ENCODE assay signal across 23 cellular contexts in genomic region chr2:233822781-233823730, GRCh38. TPM values are rescaled to one million over a fixed set of nuclear protein-coding genes. Genes with fewer than 3 reads are reported as not detected.
DNase-seq lines count a peak whose midpoint lies in the region; ATAC-seq, FAIRE-seq and TF ChIP-seq lines count a peak whose summit lies in the region.
"Had no signal": no experiment of that assay in that cellular context is flagged by ENCODE, and none has a peak within 500 bp of the region (broad histone marks: within the 10 kb centered on the region; RNA-seq: fewer than 3 reads in every experiment).

No MANE protein-coding gene starts in this region.

- no peaks in the 10 kb centered on the region for H3K9me3 ChIP-seq in BLaER1
- no peaks in the 10 kb centered on the region for H3K9me3 ChIP-seq in kidney (ENCODE audit: control insufficient read depth in 1 of 2, low read length in 2 of 2)
- H3K9me3 ChIP-seq in osteoblast (ENCODE audit: low read depth, low read length), result no peaks in the 10 kb centered on the region
- H3K9me3 ChIP-seq: Caco-2, neutrophil had no signal

- no peak for TF ChIP-seq CTCF in kidney (IDR thresholded peaks at IDR 0.05; ENCODE audit: borderline replicate concordance, extremely low read depth, insufficient read depth)
- no peak for TF ChIP-seq CTCF in osteoblast (IDR thresholded peaks at IDR 0.05; ENCODE audit: extremely low read depth, low read depth, low read length)

- H3K79me2 ChIP-seq in osteoblast (ENCODE audit: insufficient read depth, low read length), result no peaks in the 10 kb centered on the region

- H3K27ac ChIP-seq in BLaER1 (0 out of 2 replicates have a peak overlapping the region, but pooled peaks have one; percentile 14), kidney (ENCODE audit: low read depth in 2 of 2, low read length in 2 of 2) (no peak overlapping the region), osteoblast (ENCODE audit: low read depth, low read length) (no peak overlapping the region)
- H3K27ac ChIP-seq: epithelial cell of prostate, neutrophil, PC-9 had no signal

- H3K27me3 ChIP-seq in BLaER1 (no peaks in the 10 kb centered on the region), osteoblast (ENCODE audit: insufficient read depth, low read length) (peaks cover 3% of the 10 kb centered on the region)
- H3K27me3 ChIP-seq: neutrophil had no signal

- no peak overlapping the region for H3K4me3 ChIP-seq in BLaER1
- no peak overlapping the region for H3K4me3 ChIP-seq in kidney (ENCODE audit: low read length in 2 of 2)
- H3K4me3 ChIP-seq in osteoblast (ENCODE audit: insufficient read depth, low read length), result no peak overlapping the region
- H3K4me3 ChIP-seq: PC-9 had no signal

- H3K4me1 ChIP-seq in BLaER1, result peaks cover 27% of the 10 kb centered on the region
- no peaks in the 10 kb centered on the region for H3K4me1 ChIP-seq in kidney (ENCODE audit: control insufficient read depth in 1 of 2, insufficient read depth in 1 of 2, low read depth in 1 of 2, low read length in 2 of 2)
- no peaks in the 10 kb centered on the region for H3K4me1 ChIP-seq in osteoblast (ENCODE audit: insufficient read depth, low read length)
- H3K4me1 ChIP-seq: Caco-2 had no signal

- H3K9ac ChIP-seq in BLaER1, result no peak overlapping the region; the same call in 1 of the 2 replicates
- H3K9ac ChIP-seq in kidney (ENCODE audit: low read length in 2 of 2), result no peak overlapping the region

- H4K20me1 ChIP-seq in BLaER1 (no peaks in the 10 kb centered on the region), osteoblast (ENCODE audit: insufficient read depth, low read length) (no peaks in the 10 kb centered on the region)

- ATAC-seq in GM21526 (IDR thresholded peaks at IDR 0.05; ENCODE audit: low FRiP score, unreplicated experiment) (no peak), GM19452 (IDR thresholded peaks at IDR 0.05; ENCODE audit: unreplicated experiment) (no peak)
- ATAC-seq: activated naive CD8-positive, alpha-beta T cell treated with anti-CD3 and anti-CD28 coated beads, Interleukin-2, amount 50 U/mL, for 24 hours had no signal

- H3K36me3 ChIP-seq in BLaER1 (no peaks in the 10 kb centered on the region), kidney (ENCODE audit: control insufficient read depth in 1 of 2, insufficient read depth in 2 of 2, low read length in 2 of 2) (no peaks in the 10 kb centered on the region), osteoblast (ENCODE audit: insufficient read depth, low read length) (no peaks in the 10 kb centered on the region)
- H3K36me3 ChIP-seq: neutrophil had no signal

- FAIRE-seq in kidney (lab: Jason Lieb, UNC), result no peak
- FAIRE-seq: bronchial epithelial cell, frontal cortex had no signal

- intact Hi-C loops in kidney (cut with DNase I), result no loop called here

- DNase-seq in HuH-7 (ENCODE audit: low spot score), result peak; percentile 47
- DNase-seq in kidney, result peak; percentile 73
- peak; percentile 66 for DNase-seq in osteoblast (ENCODE audit: insufficient read length, low spot score, missing footprints)
- DNase-seq in amygdala (lab: John Stamatoyannopoulos, UW), result no peak
- no peak for DNase-seq in NCI-H82 (lab: John Stamatoyannopoulos, UW)
- DNase-seq: activated B cell treated with CpG ODN at 0.5 μM for 24 hours; activated naive CD8-positive, alpha-beta T cell treated with anti-CD3 and anti-CD28 coated beads, Interleukin-2, amount 50 U/mL, for 24 hours; Caco-2; HFFc6; kidney glomerular epithelial cell; NCI-H1417 treated with DMSO at 0.1 percent for 48 hours; NCI-H69; PC-9; stimulated activated naive CD4-positive, alpha-beta T cell had no signal

- no peak overlapping the region for H2AFZ ChIP-seq in osteoblast (ENCODE audit: low read length)
- H2AFZ ChIP-seq: PC-9 had no signal

- H3K4me2 ChIP-seq in BLaER1, result peak overlapping the region; percentile 49
- H3K4me2 ChIP-seq in osteoblast (ENCODE audit: insufficient read depth, low read length), result no peak overlapping the region
- H3K4me2 ChIP-seq: PC-9 had no signal

RNA-seq across cellular contexts. Expression of gene HJURP, which starts 31.3 kb away (rescaled TPM):
- 0.94 TPM for total RNA-seq in kidney
- polyA plus RNA-seq in kidney (ENCODE audit: insufficient read depth, low read depth, low replicate concordance), result not detected
- 2.9 and 3.5 TPM in 2 replicates for total RNA-seq in osteoblast

RNA-seq across cellular contexts. Expression of gene MROH2A, which starts 44.9 kb away (rescaled TPM):
- total RNA-seq in kidney, result not detected
- polyA plus RNA-seq in kidney (ENCODE audit: insufficient read depth, low read depth, low replicate concordance), result 1.8 TPM
- total RNA-seq in osteoblast, result not detected in 2 replicates
- total RNA-seq: activated B cell treated with CpG ODN at 0.5 μM for 24 hours; activated T-helper 1 cell treated with anti-CD3 and anti-CD28 coated beads, Interleukin-12 subunit alpha, Interleukin-12 subunit beta, Interleukin-2, Interleukin-4 antibody, amounts not matched to agents 30 ng/mL and 10 ng/mL and 1 ng/mL, durations not matched to agents 14 hours and 24 hours and 36 hours; bronchial epithelial cell; Caco-2; dermis microvascular lymphatic vessel endothelial cell; frontal cortex; HFFc6 had no signal

Comparison
In these comparisons a context has a peak if more than half of its experiments do, and no peak if none do; other contexts are left out.
1. DNase-seq: peak in HuH-7 (single experiment), kidney (single experiment) and osteoblast (single experiment); none in amygdala (0 of 56) and NCI-H82 (single experiment).